In genomic region chr1:174848593-174849560, GRCh38 we compare ENCODE assay signal across 8 cellular contexts.
DNase-seq lines count a peak whose midpoint lies in the region; ATAC-seq, FAIRE-seq and TF ChIP-seq lines count a peak whose summit lies in the region.
"Not testable (repeated sequence)": the region's sequence is repeated elsewhere in the genome, so short reads cannot be mapped to it uniquely, and the experiment has no call there.

No MANE protein-coding gene starts in this region.

- not testable (repeated sequence) for H4K20me1 ChIP-seq in K562 (replicated peaks; ENCODE audit: control insufficient read depth, insufficient read depth, low read length)

- not testable (repeated sequence) for H3K4me1 ChIP-seq in HUES6 (ENCODE audit: control insufficient read depth, insufficient read depth, low read length); K562 (replicated peaks in 1 of 2; ENCODE audit: control insufficient read depth in 2 of 2, insufficient read depth in 2 of 2, low read length in 2 of 2); suprapubic skin

- TF ChIP-seq POLR2A in K562 (conservative IDR thresholded peaks at IDR 0.05), result peak; percentile 86
- TF ChIP-seq POLR2A in suprapubic skin (IDR thresholded peaks at IDR 0.05), result not testable (repeated sequence)

- H3K36me3 ChIP-seq in HUES6 (ENCODE audit: control insufficient read depth, insufficient read depth, low read length); K562 (ENCODE audit: control insufficient read depth, insufficient read depth, low read length); suprapubic skin: not testable (repeated sequence)

- H3K4me3 ChIP-seq in HUES6 (ENCODE audit: low read depth, low read length) (peak overlapping the region; percentile 52), K562 (peak overlapping the region; percentile 14; the same call in 1 of the 2 replicates), suprapubic skin (peak overlapping the region; percentile 27)
- H3K4me3 ChIP-seq in fibroblast of mammary gland (ENCODE audit: control insufficient read depth, low read depth, low read length), result not testable (repeated sequence)

- not testable (repeated sequence) for H3K9me1 ChIP-seq in K562 (ENCODE audit: control insufficient read depth, insufficient read depth, low read length)

- peak; percentile 60 for FAIRE-seq in K562 (lab: Jason Lieb, UNC)

- TSS peak; percentile 89 for BruUV-seq in K562 (replicated peaks; lab: Mats Ljungman, UMichigan)

- H3K27me3 Mint-ChIP-seq in mesothelial cell of epicardium (ENCODE audit: low read depth), result not testable (repeated sequence)

- H3K27me3 ChIP-seq in HUES6 (ENCODE audit: control insufficient read depth, insufficient read depth, low read length); K562 (ENCODE audit: control insufficient read depth in 2 of 2, insufficient read depth in 2 of 2, low read length in 2 of 2); suprapubic skin: not testable (repeated sequence)

- H3K27ac ChIP-seq in HUES6 (ENCODE audit: low read depth, low read length) (0 out of 2 replicates have a peak overlapping the region, but pooled peaks have one; percentile 47), K562 (ENCODE audit: extremely low read depth, low read depth, low read length) (peak overlapping the region; percentile 68), suprapubic skin (peak overlapping the region; percentile 45)

- not testable (repeated sequence) for H3K9me3 ChIP-seq in HUES6 (ENCODE audit: control insufficient read depth, insufficient read depth, low read depth, low read length); K562 (replicated peaks; ENCODE audit: control insufficient read depth, insufficient read depth, low read depth, low read length); suprapubic skin

- H3K27ac Mint-ChIP-seq in mesothelial cell of epicardium, result peak overlapping the region; percentile 56

- in situ Hi-C loops in K562 (cut with MboI), result not testable (repeated sequence)

- POLR2A ChIA-PET in K562 (lab: Yijun Ruan, JAX), result interaction anchor here (0.7 kb wide), 2 partner anchors 16 to 34 kb away, joined by 3 read pairs; no protein-coding TSS in a partner anchor

- not testable (repeated sequence) for TF ChIP-seq RAD21 in K562 (CRISPR knock-in tag; conservative IDR thresholded peaks at IDR 0.05 in 1 of 2, IDR thresholded peaks at IDR 0.05 in 1 of 2)

- H3K4me2 ChIP-seq in K562 (ENCODE audit: insufficient read depth, low read length), result peak overlapping the region; percentile 71

- not testable (repeated sequence) for H3K79me2 ChIP-seq in K562 (ENCODE audit: control insufficient read depth, insufficient read depth, low read length)

- ATAC-seq in K562, result peak; percentile 97

- H3K9me3 Mint-ChIP-seq in mesothelial cell of epicardium, result not testable (repeated sequence)

- not testable (repeated sequence) for H3K36me3 Mint-ChIP-seq in mesothelial cell of epicardium

- peak overlapping the region; percentile 88 for H2AFZ ChIP-seq in K562 (ENCODE audit: low read depth, low read length)

- WGBS in K562 (ENCODE audit: insufficient coverage, low coverage, missing lambda C conversion rate), result 4% methylated on average over 14 of the region's 36 CpGs
- 95% methylated on average over 20 of the region's 36 CpGs for WGBS in suprapubic skin

- H3K4me3 Mint-ChIP-seq in mesothelial cell of epicardium, result peak overlapping the region; percentile 56

- TF ChIP-seq EP300 in K562 (IDR thresholded peaks at IDR 0.05; ENCODE audit: low read length); suprapubic skin (IDR thresholded peaks at IDR 0.05): not testable (repeated sequence)

- TF ChIP-seq CTCF in K562 (IDR thresholded peaks at IDR 0.05 in 2 of 3, conservative IDR thresholded peaks at IDR 0.05 in 1 of 3; ENCODE audit: insufficient read depth in 2 of 3, low read depth in 1 of 3, low read length in 3 of 3); fibroblast of mammary gland (conservative IDR thresholded peaks at IDR 0.05; ENCODE audit: control insufficient read depth, insufficient read depth, low read depth, low read length); mesothelial cell of epicardium (IDR thresholded peaks at IDR 0.05; ENCODE audit: unreplicated experiment); suprapubic skin (IDR thresholded peaks at IDR 0.05): not testable (repeated sequence)

- DNase-seq in DMS114 treated with DMSO at 0.1 percent for 48 hours (lab: John Stamatoyannopoulos, UW; ENCODE audit: unreplicated experiment), result peak; percentile 32
- peak; percentile 38 for DNase-seq in NCI-H187 treated with DMSO at 0.1 percent for 48 hours (lab: John Stamatoyannopoulos, UW)
- DNase-seq in NCI-H526 treated with DMSO at 0.1 percent for 48 hours (lab: John Stamatoyannopoulos, UW), result peak; percentile 50
- peak in 2 of 4 experiments; percentile 18 to 56 for DNase-seq in K562 (ENCODE audit: extremely low read depth in 1 of 4, low spot score in 3 of 4)
- peak; percentile 1 for DNase-seq in fibroblast of mammary gland (ENCODE audit: low read depth)
- not testable (repeated sequence) for DNase-seq in mesothelial cell of epicardium (ENCODE audit: low spot score in 2 of 2, unreplicated experiment in 2 of 2); suprapubic skin (ENCODE audit: low spot score in 2 of 2)

- CTCF ChIA-PET in K562 (lab: Yijun Ruan, JAX; ENCODE audit: low intra/inter-chr PET ratio), result not testable (repeated sequence)

- intact Hi-C loops in K562 (cut with micrococcal nuclease), result not testable (repeated sequence)

- not testable (repeated sequence) for H3K9ac ChIP-seq in HUES6 (ENCODE audit: low read length)
- peak overlapping the region in 1 of 2 experiments; percentile 63; a peak in 2 of 4 replicates for H3K9ac ChIP-seq in K562 (ENCODE audit: insufficient read depth in 1 of 2, low read depth in 2 of 2, low read length in 2 of 2)

- not testable (repeated sequence) for H3K4me1 Mint-ChIP-seq in mesothelial cell of epicardium

TF ChIP-seq in K562, 482 proteins besides CTCF, POLR2A, EP300 and RAD21 (continues in another document):
- not testable (repeated sequence) for TF ChIP-seq ID3 (CRISPR knock-in tag; IDR thresholded peaks at IDR 0.05); ATF1 (CRISPR knock-in tag; IDR thresholded peaks at IDR 0.05); NR2C1 (IDR thresholded peaks at IDR 0.05)
- TF ChIP-seq ID3 (tag; IDR thresholded peaks at IDR 0.05) (peak; percentile 39; the same call in 1 of the 2 replicates), ATF1 (tag; IDR thresholded peaks at IDR 0.05) (peak; percentile 57; the same call in 1 of the 2 replicates), SIN3B (IDR thresholded peaks at IDR 0.05; ENCODE audit: low read depth) (peak; percentile 15; the same call in 1 of the 2 replicates), SMARCA4 (IDR thresholded peaks at IDR 0.05) (0 out of 2 replicates have a peak, but pooled peaks have one; percentile 28), CREB3L1 (IDR thresholded peaks at IDR 0.05; ENCODE audit: borderline replicate concordance, low read depth) (peak; percentile 63; the same call in 1 of the 2 replicates), HDAC1 (IDR thresholded peaks at IDR 0.05) (peak in 1 of 2 experiments; percentile 68; a peak in 2 of 4 replicates), ZNF445 (CRISPR knock-in tag; IDR thresholded peaks at IDR 0.05; ENCODE audit: low read depth) (0 out of 2 replicates have a peak, but pooled peaks have one; percentile 16), L3MBTL2 (IDR thresholded peaks at IDR 0.05) (peak; percentile 88), NR2C1 (tag; IDR thresholded peaks at IDR 0.05) (peak; percentile 6; the same call in 1 of the 2 replicates), TAF9B (IDR thresholded peaks at IDR 0.05; ENCODE audit: partially characterized antibody) (peak; percentile 87), NRF1 (conservative IDR thresholded peaks at IDR 0.05 in 1 of 2, IDR thresholded peaks at IDR 0.05 in 1 of 2) (peak; percentile 47 to 57; a peak in 2 of 4 replicates), CTBP1 (IDR thresholded peaks at IDR 0.05; ENCODE audit: borderline replicate concordance) (peak; percentile 47; the same call in 1 of the 2 replicates), POLR2B (IDR thresholded peaks at IDR 0.05; ENCODE audit: low read depth, partially characterized antibody) (peak; percentile 71), PKNOX1 (IDR thresholded peaks at IDR 0.05) (peak; percentile 34; the same call in 1 of the 2 replicates)
